Comparison of ENCODE assay signal across 10 cellular contexts in genomic region chr3:113552851-113553250, GRCh38. TPM values are rescaled to one million over a fixed set of nuclear protein-coding genes. Genes with fewer than 3 reads are reported as not detected.
A peak's percentile ranks its signal among the peaks of the same experiment; 100 is the strongest.
DNase-seq lines count a peak whose midpoint lies in the region; ATAC-seq, FAIRE-seq and TF ChIP-seq lines count a peak whose summit lies in the region.
"Had no signal": no experiment of that assay in that cellular context is flagged by ENCODE, and none has a peak within 500 bp of the region (broad histone marks: within the 10 kb centered on the region; RNA-seq: fewer than 3 reads in every experiment).

No MANE protein-coding gene starts in this region.

- in situ Hi-C loops in GM12878 (cut with MboI), result no loop called here

- H3K4me3 ChIP-seq in BE2C (ENCODE audit: low read depth, low read length) (no peak overlapping the region), GM12878 (no peak overlapping the region), ascending aorta (no peak overlapping the region)
- H3K4me3 ChIP-seq: heart left ventricle had no signal

- intact Hi-C loops in GM12878 (cut with micrococcal nuclease; ENCODE audit: unreplicated experiment), result loop anchor here (1.0 kb wide), 1 partner anchor 58 kb away; no protein-coding TSS in a partner anchor
- intact Hi-C loops in ascending aorta (cut with DNase I), result no loop called here

- peaks cover 73% of the 10 kb centered on the region for H3K79me2 ChIP-seq in GM12878 (ENCODE audit: control insufficient read depth, insufficient read depth, low read length)

- TF ChIP-seq POLR2A in GM12878 (IDR thresholded peaks at IDR 0.05; ENCODE audit: low read depth, low read length), result no peak

- ATAC-seq in GM12878, result peak; percentile 85
- no peak for ATAC-seq in HG02759 (IDR thresholded peaks at IDR 0.05; ENCODE audit: unreplicated experiment)
- no peak for ATAC-seq in GM21528 (IDR thresholded peaks at IDR 0.05; ENCODE audit: low FRiP score, unreplicated experiment)
- ATAC-seq: heart left ventricle had no signal

- CTCF ChIA-PET in GM12878 (lab: Yijun Ruan, JAX), result interaction anchor here (0.8 to 9.2 kb wide), 11 partner anchors 9 to 60 kb away, joined by 3 to 102 read pairs (median 6); partner anchors contain the start of gene SPICE1

- H3K36me3 ChIP-seq in BE2C (no peaks in the 10 kb centered on the region), GM12878 (ENCODE audit: control insufficient read depth in 2 of 2, insufficient read depth in 2 of 2, low read length in 1 of 2) (peaks cover 0 to 10% of the 10 kb centered on the region in 2 experiments; a peak in 1 of 4 replicates), ascending aorta (no peaks in the 10 kb centered on the region)
- H3K36me3 ChIP-seq: heart left ventricle had no signal

- TF ChIP-seq RAD21 in GM12878 (IDR thresholded peaks at IDR 0.05; ENCODE audit: insufficient read depth, low read depth, low read length), result peak; percentile 80

- H3K9ac ChIP-seq in GM12878 (ENCODE audit: control insufficient read depth, insufficient read depth, low read length), result no peak overlapping the region

- no peak for FAIRE-seq in GM12878 (lab: Jason Lieb, UNC)

- H3K27ac ChIP-seq in GM12878 (ENCODE audit: control insufficient read depth, insufficient read depth) (no peak overlapping the region; the same call in 1 of the 2 replicates), ascending aorta (no peak overlapping the region)
- H3K27ac ChIP-seq: heart left ventricle had no signal

- no peak for DNase-seq in BE2C
- DNase-seq in GM10266 (ENCODE audit: extremely low spot score), result peak; percentile 28
- DNase-seq in GM12878 (ENCODE audit: low read depth, low spot score), result no peak
- DNase-seq in GM19238 (ENCODE audit: insufficient read length, low spot score), result no peak
- DNase-seq in ascending aorta (ENCODE audit: low spot score in 2 of 2), result no peak
- DNase-seq: heart left ventricle; stimulated activated CD4-positive, alpha-beta T cell treated with anti-CD3 and anti-CD28 coated beads, Interleukin-2, amount 100 ng/mL, for 48 hours had no signal

- H3K4me1 Mint-ChIP-seq in IgD-negative memory B cell, result peaks cover 13 to 25% (median 15%) of the 10 kb centered on the region in 3 donors

- H3K36me3 Mint-ChIP-seq in IgD-negative memory B cell, result no peaks in the 10 kb centered on the region

- H3K9me3 ChIP-seq in BE2C, result no peaks in the 10 kb centered on the region
- peaks cover 7% of the 10 kb centered on the region for H3K9me3 ChIP-seq in GM12878 (replicated peaks; ENCODE audit: control insufficient read depth, insufficient read depth, low read length)
- H3K9me3 ChIP-seq in ascending aorta, result no peaks in the 10 kb centered on the region

- no TSS peak for BruUV-seq in GM12878 (replicated peaks; lab: Mats Ljungman, UMichigan)

- TF ChIP-seq CTCF in BE2C (IDR thresholded peaks at IDR 0.05; ENCODE audit: low read depth, low read length) (0 out of 2 replicates have a peak, but pooled peaks have one; percentile 2), GM10266 (IDR thresholded peaks at IDR 0.05; ENCODE audit: control insufficient read depth, insufficient read depth, low read depth, missing control alignments) (peak; percentile 40), GM12878 (IDR thresholded peaks at IDR 0.05 in 2 of 3, conservative IDR thresholded peaks at IDR 0.05 in 1 of 3; ENCODE audit: control insufficient read depth in 2 of 3, extremely low read depth in 1 of 3, insufficient read depth in 1 of 3, low read depth in 3 of 3, low read length in 3 of 3) (peak in 2 of 3 experiments; percentile 24 to 67; a peak in 3 of 6 replicates), ascending aorta (IDR thresholded peaks at IDR 0.05) (no peak)

- 60% methylated on average over 3 of the region's 3 CpGs for WGBS in GM12878 (ENCODE audit: insufficient coverage, insufficient replicate concordance, low lambda C conversion rate, missing lambda C conversion rate)

- H3K4me1 ChIP-seq in BE2C, result no peaks in the 10 kb centered on the region
- H3K4me1 ChIP-seq in GM12878 (ENCODE audit: control insufficient read depth, insufficient read depth, low read length), result peaks cover 4% of the 10 kb centered on the region
- H3K4me1 ChIP-seq in ascending aorta, result no peaks in the 10 kb centered on the region
- H3K4me1 ChIP-seq: heart left ventricle had no signal

- no peaks in the 10 kb centered on the region for H3K27me3 ChIP-seq in BE2C
- H3K27me3 ChIP-seq in GM12878 (replicated peaks in 1 of 2; ENCODE audit: control insufficient read depth in 2 of 2, insufficient read depth in 2 of 2, low read length in 1 of 2), result no peaks in the 10 kb centered on the region
- H3K27me3 ChIP-seq in ascending aorta, result no peaks in the 10 kb centered on the region
- H3K27me3 ChIP-seq: heart left ventricle had no signal

- H3K4me2 ChIP-seq in GM12878 (ENCODE audit: control insufficient read depth, insufficient read depth), result no peak overlapping the region

- RAD21 ChIA-PET in GM12878 (lab: Charles Lee; ENCODE audit: unreplicated experiment), result interaction anchor here (4.2 to 4.7 kb wide), 3 partner anchors 25 to 59 kb away, joined by 15 to 20 read pairs (median 17); no protein-coding TSS in a partner anchor

- no peak overlapping the region for H2AFZ ChIP-seq in GM12878 (ENCODE audit: control insufficient read depth, low read depth, low read length)

- H3K27me3 Mint-ChIP-seq in IgD-negative memory B cell, result no peaks in the 10 kb centered on the region

- no peaks in the 10 kb centered on the region for H4K20me1 ChIP-seq in GM12878 (ENCODE audit: control insufficient read depth, insufficient read depth)

- no peaks in the 10 kb centered on the region for H3K9me3 Mint-ChIP-seq in IgD-negative memory B cell

- POLR2A ChIA-PET in GM12878 (lab: Charles Lee), result interaction anchor here (1.0 kb wide), 1 partner anchor 10 kb away, joined by 3 read pairs; no protein-coding TSS in a partner anchor

- no peak overlapping the region for H3K4me3 Mint-ChIP-seq in IgD-negative memory B cell

- SMC1A ChIA-PET in GM12878 (lab: Charles Lee; ENCODE audit: uncharacterized antibody, unreplicated experiment), result interaction anchor here (0.7 to 8.6 kb wide), 11 partner anchors 9 to 192 kb away, joined by 3 to 85 read pairs (median 5); partner anchors contain the start of gene SPICE1

- H3K27ac Mint-ChIP-seq in IgD-negative memory B cell, result peak overlapping the region in 2 of 3 donors; percentile 16 to 36

- no peak for TF ChIP-seq EP300 in GM12878 (IDR thresholded peaks at IDR 0.05; ENCODE audit: borderline replicate concordance in 1 of 2, control insufficient read depth in 1 of 2, low read depth in 2 of 2, low read length in 2 of 2)

TF ChIP-seq in GM12878, 131 proteins besides CTCF, POLR2A, EP300 and RAD21:
- TF ChIP-seq HDAC6 (IDR thresholded peaks at IDR 0.05; ENCODE audit: unreplicated experiment) (no peak), NFXL1 (IDR thresholded peaks at IDR 0.05; ENCODE audit: borderline replicate concordance) (no peak), FOXM1 (IDR thresholded peaks at IDR 0.05; ENCODE audit: low read depth, low read length) (0 out of 2 replicates have a peak, but pooled peaks have one; percentile 24), HCFC1 (IDR thresholded peaks at IDR 0.05; ENCODE audit: low read length) (no peak), MAX (IDR thresholded peaks at IDR 0.05; ENCODE audit: low read depth, low read length) (no peak), SMC3 (IDR thresholded peaks at IDR 0.05; ENCODE audit: borderline replicate concordance, low read length) (peak; percentile 54; the same call in 1 of the 2 replicates)

RNA-seq across cellular contexts. Expression of gene SIDT1, which starts 20.5 kb away (rescaled TPM):
- 0.57 TPM for polyA plus RNA-seq in BE2C (2012; ENCODE audit: insufficient read depth, insufficient read length, low read depth)
- 47.5 TPM for polyA plus RNA-seq in IgD-negative memory B cell
- total RNA-seq in GM12878 (2013; cell fraction: nucleolus; rRNA removed), result 667 and 679 TPM in 2 replicates
- total RNA-seq in GM12878 (2014; rRNA removed), result 42.2 and 44.7 TPM in 2 replicates
- 27.5 and 32.2 TPM in 2 replicates for total RNA-seq in GM12878 (2014; rRNA removed; fragmentation: Illumina TruSeq; extraction: Trizol)
- total RNA-seq in GM12878 (2021), result 24.6 and 26.8 TPM in 2 replicates
- polyA plus RNA-seq in GM12878 (2011; ENCODE audit: low read depth), result 17.2 TPM
- polyA plus RNA-seq in GM12878 (2011; rRNA removed), result 36.8 and 45.0 TPM in 2 replicates
- polyA plus RNA-seq in GM12878 (2011; cell fraction: cytosol; rRNA removed), result 27.5 and 28.7 TPM in 2 replicates
- polyA plus RNA-seq in GM12878 (2011; cell fraction: nucleus; rRNA removed), result 120 and 135 TPM in 2 replicates
- 22.2 and 26.2 TPM in 2 replicates for polyA plus RNA-seq in GM12878 (2012)
- polyA plus RNA-seq in GM12878 (2014; fragmentation: Illumina TruSeq; extraction: Trizol), result 26.5 and 29.9 TPM in 2 replicates
- 1 to 10 TPM; 3.0 to 3.2 TPM for polyA plus RNA-seq in GM12878 (2014; fragmentation: Nextera tagmentation; extraction: Ambion mirVana)
- 25.5 and 27.5 TPM in 2 replicates for polyA plus RNA-seq in GM12878 (2014; rRNA removed)
- polyA plus RNA-seq in GM12878 (2016; fragmentation: Nextera tagmentation; extraction: Ambion mirVana), result 10 to 100 TPM; 23.8 to 24.7 TPM
- polyA minus RNA-seq in GM12878 (2011; rRNA and poly(A)+ RNA removed), result 157 and 188 TPM in 2 replicates
- polyA minus RNA-seq in GM12878 (2011; cell fraction: cytosol; rRNA and poly(A)+ RNA removed), result 12.3 and 23.4 TPM in 2 replicates
- polyA minus RNA-seq in GM12878 (2011; cell fraction: nucleus; rRNA and poly(A)+ RNA removed), result 188 and 316 TPM in 2 replicates
- total RNA-seq in ascending aorta, result not detected

RNA-seq across cellular contexts. Expression of gene SPICE1, which starts 37.9 kb away (rescaled TPM):
- 6.3 TPM for polyA plus RNA-seq in BE2C (2012; ENCODE audit: insufficient read depth, insufficient read length, low read depth)
- polyA plus RNA-seq in IgD-negative memory B cell, result 4.3 TPM
- total RNA-seq in GM12878 (2013; cell fraction: nucleolus; rRNA removed), result 103 and 106 TPM in 2 replicates
- total RNA-seq in GM12878 (2014; rRNA removed), result 7.9 and 8.1 TPM in 2 replicates
- 12.2 and 13.6 TPM in 2 replicates for total RNA-seq in GM12878 (2014; rRNA removed; fragmentation: Illumina TruSeq; extraction: Trizol)
- 10.9 and 11.3 TPM in 2 replicates for total RNA-seq in GM12878 (2021)
- polyA plus RNA-seq in GM12878 (2011; ENCODE audit: low read depth), result 1.8 TPM
- polyA plus RNA-seq in GM12878 (2011; rRNA removed), result 5.4 and 7.5 TPM in 2 replicates
- polyA plus RNA-seq in GM12878 (2011; cell fraction: cytosol; rRNA removed), result 2.7 and 2.9 TPM in 2 replicates
- 10.6 and 12.4 TPM in 2 replicates for polyA plus RNA-seq in GM12878 (2011; cell fraction: nucleus; rRNA removed)
- polyA plus RNA-seq in GM12878 (2012), result 4.1 and 4.8 TPM in 2 replicates
- polyA plus RNA-seq in GM12878 (2014; fragmentation: Illumina TruSeq; extraction: Trizol), result 5.7 and 13.0 TPM in 2 replicates
- polyA plus RNA-seq in GM12878 (2014; fragmentation: Nextera tagmentation; extraction: Ambion mirVana), result 1 to 10 TPM; 2.0 to 2.7 TPM
- polyA plus RNA-seq in GM12878 (2014; rRNA removed), result 3.5 and 8.9 TPM in 2 replicates
- 10 to 100 TPM; 10.1 to 13.9 TPM for polyA plus RNA-seq in GM12878 (2016; fragmentation: Nextera tagmentation; extraction: Ambion mirVana)
- 8.4 and 12.2 TPM in 2 replicates for polyA minus RNA-seq in GM12878 (2011; rRNA and poly(A)+ RNA removed)
- polyA minus RNA-seq in GM12878 (2011; cell fraction: cytosol; rRNA and poly(A)+ RNA removed), result 2.1 and 2.2 TPM in 2 replicates
- polyA minus RNA-seq in GM12878 (2011; cell fraction: nucleus; rRNA and poly(A)+ RNA removed), result 19.9 and 32.4 TPM in 2 replicates
- total RNA-seq in ascending aorta, result 12.8 TPM

Comparison
In these comparisons a context has a peak if more than half of its experiments do, and no peak if none do; other contexts are left out.
1. CTCF ChIP-seq: peak in BE2C (single experiment), GM10266 (single experiment) and GM12878 (2 of 3); none in ascending aorta (0 of 3).
2. RNA of gene SIDT1, which starts 20.5 kb away (total RNA-seq): 24.6 to 679 TPM in GM12878; not detected in ascending aorta (single experiment); every median in the first group is over 10 times any median in the second.